In genomic region chr2:36287363-36288275, GRCh38 we compare ENCODE assay signal across 13 cellular contexts.
DNase-seq lines count a peak whose midpoint lies in the region; ATAC-seq and TF ChIP-seq lines count a peak whose summit lies in the region.
"Had no signal": no experiment of that assay in that cellular context is flagged by ENCODE, and none has a peak within 500 bp of the region (broad histone marks: within the 10 kb centered on the region; RNA-seq: fewer than 3 reads in every experiment).

No MANE protein-coding gene starts in this region.

- no peak overlapping the region for H3K4me3 ChIP-seq in brain microvascular endothelial cell (ENCODE audit: low read depth, low read length)
- no peak overlapping the region for H3K4me3 ChIP-seq in BE2C (ENCODE audit: low read depth, low read length)
- H3K4me3 ChIP-seq: SJSA1 had no signal

- H3K36me3 ChIP-seq in brain microvascular endothelial cell (replicated peaks) = no peaks in the 10 kb centered on the region
- H3K36me3 ChIP-seq in BE2C = no peaks in the 10 kb centered on the region
- H3K36me3 ChIP-seq: SJSA1 had no signal

- TF ChIP-seq CTCF in brain microvascular endothelial cell (IDR thresholded peaks at IDR 0.05; ENCODE audit: low read depth, low read length, missing control alignments) = no peak
- TF ChIP-seq CTCF in BE2C (IDR thresholded peaks at IDR 0.05; ENCODE audit: low read depth, low read length) = no peak

- ATAC-seq in HG02938 (IDR thresholded peaks at IDR 0.05; ENCODE audit: unreplicated experiment) = peak; percentile 85

- H3K4me1 ChIP-seq in BE2C = no peaks in the 10 kb centered on the region

- in situ Hi-C loops in brain microvascular endothelial cell (cut with HindIII; ENCODE audit: low pct_ligation_motif_present, low sequenced_read_pairs) = no loop called here

- no peaks in the 10 kb centered on the region; the same call in 1 of the 2 replicates for H3K9me3 ChIP-seq in BE2C
- H3K9me3 ChIP-seq: SJSA1 had no signal

- H3K27ac ChIP-seq in brain microvascular endothelial cell = peak overlapping the region; percentile 54
- H3K27ac ChIP-seq: SJSA1 had no signal

- DNase-seq in activated CD4-positive, alpha-beta T cell treated with anti-CD3 and anti-CD28 coated beads, Interleukin-2, amount 50 U/mL, for 24 hours (ENCODE audit: low read depth in 1 of 2, low spot score in 1 of 2) = peak; percentile 4 to 21
- DNase-seq in activated CD4-positive, alpha-beta T cell treated with anti-CD3 and anti-CD28 coated beads for 1 hour = no peak
- peak; percentile 62 for DNase-seq in brain microvascular endothelial cell
- DNase-seq in stimulated activated CD4-positive, alpha-beta T cell treated with anti-CD3 and anti-CD28 coated beads, Interleukin-4, amount 100 ng/mL, for 48 hours (ENCODE audit: low read depth in 2 of 2) = peak; percentile 7
- no peak for DNase-seq in NCI-H748 treated with DMSO at 0.1 percent for 48 hours (lab: John Stamatoyannopoulos, UW)
- DNase-seq in BE2C = no peak
- DNase-seq in kidney glomerular epithelial cell (lab: John Stamatoyannopoulos, UW) = no peak
- DNase-seq: activated CD8-positive, alpha-beta memory T cell treated with anti-CD3 and anti-CD28 coated beads for 24 hours; NCI-H1048; NCI-H524 treated with DMSO at 0.1 percent for 48 hours; occipital lobe had no signal

- H3K27me3 ChIP-seq in brain microvascular endothelial cell (replicated peaks) (no peaks in the 10 kb centered on the region), BE2C (no peaks in the 10 kb centered on the region)
- H3K27me3 ChIP-seq: SJSA1 had no signal

Comparison
In these comparisons a context has a peak if more than half of its experiments do, and no peak if none do; other contexts are left out.
1. DNase-seq: peak in activated CD4-positive, alpha-beta T cell treated with anti-CD3 and anti-CD28 coated beads, Interleukin-2, amount 50 U/mL, for 24 hours (2 of 2), brain microvascular endothelial cell (single experiment) and stimulated activated CD4-positive, alpha-beta T cell treated with anti-CD3 and anti-CD28 coated beads, Interleukin-4, amount 100 ng/mL, for 48 hours (2 of 2); none in activated CD4-positive, alpha-beta T cell treated with anti-CD3 and anti-CD28 coated beads for 1 hour (single experiment), NCI-H748 treated with DMSO at 0.1 percent for 48 hours (single experiment), BE2C (single experiment) and kidney glomerular epithelial cell (single experiment).